ENCODE assay signal across 9 cellular contexts in genomic region chr17:28043296-28043695, GRCh38. TPM values are rescaled to one million over a fixed set of nuclear protein-coding genes. Genes with fewer than 3 reads are reported as not detected.
DNase-seq lines count a peak whose midpoint lies in the region; ATAC-seq and TF ChIP-seq lines count a peak whose summit lies in the region.
"Had no signal": no experiment of that assay in that cellular context is flagged by ENCODE, and none has a peak within 500 bp of the region (broad histone marks: within the 10 kb centered on the region; RNA-seq: fewer than 3 reads in every experiment).

No MANE protein-coding gene starts in this region.

- H3K27me3 ChIP-seq in Loucy (ENCODE audit: insufficient read depth, low read length, poor library complexity, severe bottlenecking) (no peaks in the 10 kb centered on the region), neural cell (ENCODE audit: insufficient read depth, low read depth, low read length) (no peaks in the 10 kb centered on the region)

- BruUV-seq in Calu3 (replicated peaks; lab: Mats Ljungman, UMichigan): no TSS peak

- H3K36me3 Mint-ChIP-seq in Calu3 (ENCODE audit: insufficient read depth, unreplicated experiment): peaks cover 25% of the 10 kb centered on the region

- peak overlapping the region; percentile 93 for H3K4me3 Mint-ChIP-seq in Calu3 (ENCODE audit: low read depth, unreplicated experiment)

- H3K4me1 ChIP-seq in Loucy (ENCODE audit: insufficient read depth, low read length, poor library complexity, severe bottlenecking): peaks cover 71% of the 10 kb centered on the region

- no peak for ATAC-seq in GM19463 (IDR thresholded peaks at IDR 0.05; ENCODE audit: unreplicated experiment)
- ATAC-seq in sciatic nerve: no peak
- ATAC-seq in GM21360 (IDR thresholded peaks at IDR 0.05; ENCODE audit: unreplicated experiment): no peak

- H3K9ac ChIP-seq in Loucy (ENCODE audit: low read depth, low read length, poor library complexity, severe bottlenecking): peak overlapping the region; percentile 60
- no peak overlapping the region for H3K9ac ChIP-seq in neural cell (ENCODE audit: low read length)

- no peaks in the 10 kb centered on the region for H3K36me3 ChIP-seq in Loucy (ENCODE audit: insufficient read depth, low read length)
- H3K36me3 ChIP-seq in neural cell (ENCODE audit: insufficient read depth, low read length): no peaks in the 10 kb centered on the region

- H3K4me2 ChIP-seq in Loucy (ENCODE audit: low read depth, low read length, poor library complexity, severe bottlenecking) (peak overlapping the region; percentile 81), neural cell (ENCODE audit: low read length) (peak overlapping the region; percentile 56)

- intact Hi-C loops in Calu3 (cut with micrococcal nuclease; ENCODE audit: unreplicated experiment) (loop anchor here (5.0 kb wide), 1 partner anchor 51 kb away; no protein-coding TSS in a partner anchor), sciatic nerve (cut with DNase I) (no loop called here)

- peaks cover 65% of the 10 kb centered on the region for H3K79me2 ChIP-seq in Loucy (ENCODE audit: insufficient read depth, low read length)
- peaks cover 56% of the 10 kb centered on the region for H3K79me2 ChIP-seq in neural cell (replicated peaks; ENCODE audit: insufficient read depth, low read length)

- H3K4me3 ChIP-seq in Loucy (ENCODE audit: low read length, poor library complexity, severe bottlenecking) (peak overlapping the region; percentile 85), coronary artery (peak overlapping the region; percentile 94), neural cell (ENCODE audit: low read length) (peak overlapping the region; percentile 83)

- CTCF ChIA-PET in Calu3 (lab: Charles Lee): interaction anchor here (0.6 kb wide), 1 partner anchor 208 kb away, joined by 3 read pairs; no protein-coding TSS in a partner anchor

- H2AFZ ChIP-seq in Loucy (ENCODE audit: low read length) (no peak overlapping the region), neural cell (ENCODE audit: low read depth, low read length) (no peak overlapping the region)

- H4K20me1 ChIP-seq in Loucy (ENCODE audit: insufficient read depth, low read length, poor library complexity, severe bottlenecking) (peaks cover 51% of the 10 kb centered on the region), neural cell (ENCODE audit: insufficient read depth) (no peaks in the 10 kb centered on the region)

- no peaks in the 10 kb centered on the region for H3K9me3 Mint-ChIP-seq in Calu3 (ENCODE audit: low read depth, unreplicated experiment)

- H3K4me1 Mint-ChIP-seq in Calu3 (ENCODE audit: low read depth, unreplicated experiment): peaks cover 26% of the 10 kb centered on the region

- TF ChIP-seq RAD21 in neural cell (conservative IDR thresholded peaks at IDR 0.05): no peak

- no peak overlapping the region for H3K27ac ChIP-seq in coronary artery
- H3K27ac ChIP-seq in neural cell (ENCODE audit: low read length): no peak overlapping the region

- TF ChIP-seq CTCF in Calu3 (IDR thresholded peaks at IDR 0.05; ENCODE audit: unreplicated experiment) (no peak), Loucy (conservative IDR thresholded peaks at IDR 0.05; ENCODE audit: low read length) (no peak), coronary artery (IDR thresholded peaks at IDR 0.05) (no peak), neural cell (IDR thresholded peaks at IDR 0.05; ENCODE audit: poor library complexity, severe bottlenecking) (no peak)

- DNase-seq in Calu3 (no peak), coronary artery (ENCODE audit: low spot score) (no peak), sciatic nerve (ENCODE audit: low spot score) (no peak)
- no peak for DNase-seq in stimulated activated naive CD4-positive, alpha-beta T cell (lab: John Stamatoyannopoulos, UW)
- DNase-seq: retina had no signal

- H3K27ac Mint-ChIP-seq in Calu3 (ENCODE audit: unreplicated experiment): peak overlapping the region; percentile 98

- H3K27me3 Mint-ChIP-seq in Calu3 (ENCODE audit: unreplicated experiment): peaks cover 13% of the 10 kb centered on the region

- H3K9me2 ChIP-seq in Loucy (replicated peaks; ENCODE audit: low read depth, low read length): no peaks in the 10 kb centered on the region
- H3K9me2 ChIP-seq in neural cell (ENCODE audit: insufficient read depth, low read length): no peaks in the 10 kb centered on the region

- H3K9me3 ChIP-seq in Loucy (ENCODE audit: insufficient read depth, low read depth, low read length) (no peaks in the 10 kb centered on the region), neural cell (ENCODE audit: low read length) (no peaks in the 10 kb centered on the region)

- peaks cover 7% of the 10 kb centered on the region; the same call in 1 of the 2 replicates for H3F3A ChIP-seq in Loucy (ENCODE audit: low read depth)
- H3F3A ChIP-seq in neural cell (ENCODE audit: insufficient read depth, low read length, poor library complexity, severe bottlenecking): no peaks in the 10 kb centered on the region

- TF ChIP-seq EP300 in neural cell (conservative IDR thresholded peaks at IDR 0.05; ENCODE audit: poor library complexity, severe bottlenecking): no peak

TF ChIP-seq in neural cell, 6 proteins besides CTCF, POLR2A, EP300 and RAD21:
- TF ChIP-seq REST (IDR thresholded peaks at IDR 0.05; ENCODE audit: borderline replicate concordance): no peak
- TF ChIP-seq POLR2AphosphoS5 (IDR thresholded peaks at IDR 0.05): no peak
- no peak for TF ChIP-seq EZH2 (IDR thresholded peaks at IDR 0.05; ENCODE audit: borderline replicate concordance, insufficient read depth, low read length, poor library complexity, severe bottlenecking)
- TF ChIP-seq SMC3 (conservative IDR thresholded peaks at IDR 0.05; ENCODE audit: poor library complexity): no peak
- no peak for TF ChIP-seq MXI1 (conservative IDR thresholded peaks at IDR 0.05; ENCODE audit: poor library complexity, severe bottlenecking)
- TF ChIP-seq TAF1 (IDR thresholded peaks at IDR 0.05; ENCODE audit: low read depth): no peak

RNA-seq across cellular contexts. Expression of gene NLK, which starts 0.8 kb away (rescaled TPM):
- total RNA-seq in Calu3 (2022) (20.4 and 22.0 TPM in 2 replicates), sciatic nerve (34.9 TPM)
- polyA plus RNA-seq in neural cell: 67.1 and 81.7 TPM in 2 replicates
- polyA minus RNA-seq in neural cell: 118 and 128 TPM in 2 replicates
